ENCODE assay signal across 26 cellular contexts in the genomic region with DNA sequence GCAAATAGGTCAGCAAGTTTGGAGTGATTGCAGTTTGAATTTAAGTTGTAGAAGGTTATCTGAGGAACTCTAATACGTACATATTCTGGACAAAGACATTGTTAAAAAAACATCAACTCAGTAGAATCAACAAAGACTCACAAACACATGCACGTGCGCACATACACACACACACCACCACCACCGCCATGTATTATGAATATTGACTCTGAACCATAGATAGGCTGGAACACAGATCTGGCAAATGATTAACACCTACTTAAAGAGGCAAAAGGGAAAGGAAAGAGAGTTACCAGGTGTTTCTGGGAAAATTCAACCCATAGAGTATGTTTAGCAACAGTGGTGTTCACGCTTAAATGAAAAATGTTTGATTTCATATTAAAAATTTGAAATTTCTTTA.
"Had no signal": no experiment of that assay in that cellular context is flagged by ENCODE, and none has a peak within 500 bp of the region (broad histone marks: within the 10 kb centered on the region; RNA-seq: fewer than 3 reads in every experiment).

No MANE protein-coding gene starts in this region.

- H3K9me3 ChIP-seq: esophagus muscularis mucosa, gastroesophageal sphincter, heart left ventricle, ovary, right lobe of liver, thoracic aorta, tibial nerve, upper lobe of left lung, uterus had no signal

- H3K4me3 Mint-ChIP-seq: memory B cell; natural killer cell; stimulated activated effector memory CD8-positive, alpha-beta T cell treated with anti-CD3 and anti-CD28 coated beads, Interleukin-12 subunit alpha, Interleukin-12 subunit beta, amount 100 ng/mL, for 72 hours had no signal

- H3K36me3 Mint-ChIP-seq: memory B cell; natural killer cell; stimulated activated effector memory CD8-positive, alpha-beta T cell treated with anti-CD3 and anti-CD28 coated beads, Interleukin-12 subunit alpha, Interleukin-12 subunit beta, amount 100 ng/mL, for 72 hours had no signal

- H3K4me1 Mint-ChIP-seq: memory B cell; natural killer cell; stimulated activated effector memory CD8-positive, alpha-beta T cell treated with anti-CD3 and anti-CD28 coated beads, Interleukin-12 subunit alpha, Interleukin-12 subunit beta, amount 100 ng/mL, for 72 hours had no signal

- H3K27ac Mint-ChIP-seq: memory B cell; natural killer cell; stimulated activated effector memory CD8-positive, alpha-beta T cell treated with anti-CD3 and anti-CD28 coated beads, Interleukin-12 subunit alpha, Interleukin-12 subunit beta, amount 100 ng/mL, for 72 hours had no signal

- ATAC-seq: foreskin keratinocyte; gastroesophageal sphincter; heart left ventricle; left cardiac atrium; left ventricle myocardium superior; natural killer cell; right lobe of liver; stimulated activated effector memory CD8-positive, alpha-beta T cell treated with anti-CD3 and anti-CD28 coated beads, Interleukin-12 subunit alpha, Interleukin-12 subunit beta, amount 100 ng/mL, for 72 hours; stimulated activated naive CD8-positive, alpha-beta T cell treated with anti-CD3 and anti-CD28 coated beads, Interleukin-15, Interleukin-2, amounts not matched to agents 100 U/mL and 50 U/mL, for 24 hours had no signal

- H3K4me3 ChIP-seq: coronary artery, esophagus muscularis mucosa, gastroesophageal sphincter, heart left ventricle, lung, ovary, right lobe of liver, smooth muscle cell, thoracic aorta, tibial nerve, upper lobe of left lung, uterus had no signal

- H3K36me3 ChIP-seq: esophagus muscularis mucosa, gastroesophageal sphincter, heart left ventricle, ovary, right lobe of liver, thoracic aorta, tibial nerve, upper lobe of left lung, uterus had no signal

- H3K9me3 Mint-ChIP-seq: memory B cell; stimulated activated effector memory CD8-positive, alpha-beta T cell treated with anti-CD3 and anti-CD28 coated beads, Interleukin-12 subunit alpha, Interleukin-12 subunit beta, amount 100 ng/mL, for 72 hours had no signal

- DNase-seq: dermis blood vessel endothelial cell; effector memory CD4-positive, alpha-beta T cell; foreskin keratinocyte; heart left ventricle; hippocampal formation; left cardiac atrium; left ventricle myocardium superior; natural killer cell; occipital lobe; ovary; right lobe of liver; stimulated activated CD4-positive, alpha-beta T cell treated with anti-CD3 and anti-CD28 coated beads, Interleukin-12 subunit alpha, Interleukin-12 subunit beta, amount 100 ng/mL, for 4 hours; stimulated activated CD4-positive, alpha-beta T cell treated with anti-CD3 and anti-CD28 coated beads, Interleukin-1b, Interleukin-23, amount 100 ng/mL, for 48 hours; stimulated activated CD4-positive, alpha-beta T cell treated with anti-CD3 and anti-CD28 coated beads, Interleukin-4, amount 100 ng/mL, for 24 hours; stimulated activated naive CD8-positive, alpha-beta T cell treated with anti-CD3 and anti-CD28 coated beads, Interleukin-15, Interleukin-2, amounts not matched to agents 100 U/mL and 50 U/mL, for 24 hours; upper lobe of left lung; uterus had no signal

- H3K27ac ChIP-seq: coronary artery, esophagus muscularis mucosa, foreskin keratinocyte, gastroesophageal sphincter, heart left ventricle, ovary, right lobe of liver, thoracic aorta, tibial nerve, uterus had no signal

- H3K4me1 ChIP-seq: esophagus muscularis mucosa, foreskin keratinocyte, gastroesophageal sphincter, heart left ventricle, right lobe of liver, tibial nerve, upper lobe of left lung, uterus had no signal

- H3K27me3 ChIP-seq: esophagus muscularis mucosa, foreskin keratinocyte, gastroesophageal sphincter, heart left ventricle, ovary, right lobe of liver, tibial nerve, upper lobe of left lung, uterus had no signal
